In genomic region chr7:157355784-157356511, GRCh38 we compare ENCODE assay signal across 9 cellular contexts. TPM values are rescaled to one million over a fixed set of nuclear protein-coding genes. Genes with fewer than 3 reads are reported as not detected.
DNase-seq lines count a peak whose midpoint lies in the region; ATAC-seq and TF ChIP-seq lines count a peak whose summit lies in the region.
"Had no signal": no experiment of that assay in that cellular context is flagged by ENCODE, and none has a peak within 500 bp of the region (broad histone marks: within the 10 kb centered on the region; RNA-seq: fewer than 3 reads in every experiment).

No MANE protein-coding gene starts in this region.

- peak; percentile 89 for DNase-seq in G401 (ENCODE audit: low spot score)
- no peak for DNase-seq in activated CD4-positive, alpha-beta memory T cell treated with anti-CD3 and anti-CD28 coated beads, Interleukin-2, amount 10 ng/mL, durations not matched to agents 7 days and 5 days
- DNase-seq in trophoblast cell, result peak; percentile 58 to 79
- DNase-seq in HCEC 1CT, result no peak
- no peak for DNase-seq in HT-29 (ENCODE audit: low spot score)

- H3K36me3 ChIP-seq in gastroesophageal sphincter (peaks cover 0 to 24% of the 10 kb centered on the region in 2 donors), trophoblast cell (ENCODE audit: control insufficient read depth in 1 of 2, insufficient read depth in 2 of 2, low read length in 2 of 2) (peaks cover 7 to 20% of the 10 kb centered on the region in 2 experiments)

- H3K4me1 ChIP-seq in gastroesophageal sphincter, result peaks cover 6 to 99% (median 22%) of the 10 kb centered on the region in 3 donors
- peaks cover 16 to 19% of the 10 kb centered on the region in 2 experiments for H3K4me1 ChIP-seq in trophoblast cell (ENCODE audit: control insufficient read depth in 1 of 2, insufficient read depth in 2 of 2, low read length in 2 of 2)

- H3K4ac ChIP-seq in trophoblast cell (ENCODE audit: low read depth, low read length), result peak overlapping the region; percentile 49

- ATAC-seq in gastroesophageal sphincter, result peak; percentile 78
- ATAC-seq in HG02970 (IDR thresholded peaks at IDR 0.05; ENCODE audit: low FRiP score, unreplicated experiment), result no peak
- no peak for ATAC-seq in HG03565 (IDR thresholded peaks at IDR 0.05; ENCODE audit: unreplicated experiment)

- no peak overlapping the region for H2AFZ ChIP-seq in trophoblast cell (ENCODE audit: insufficient read depth, low read length, poor library complexity)

- H3K23ac ChIP-seq in trophoblast cell (ENCODE audit: low read length), result peak overlapping the region; percentile 93

- TF ChIP-seq CTCF in gastroesophageal sphincter (IDR thresholded peaks at IDR 0.05), result no peak

- H3K27me3 Mint-ChIP-seq in activated CD4-positive, alpha-beta memory T cell treated with anti-CD3 and anti-CD28 coated beads, Interleukin-2, amount 10 ng/mL, durations not matched to agents 7 days and 5 days, result no peaks in the 10 kb centered on the region

- no peak overlapping the region for H4K91ac ChIP-seq in trophoblast cell (ENCODE audit: low read depth, low read length)

- no peaks in the 10 kb centered on the region for H3K79me1 ChIP-seq in trophoblast cell (ENCODE audit: low read length)

- peak overlapping the region; percentile 68 for H3K4me2 ChIP-seq in trophoblast cell (ENCODE audit: low read length)

- H4K8ac ChIP-seq in trophoblast cell (ENCODE audit: low read depth, low read length), result no peak overlapping the region

- no peak overlapping the region for H3K14ac ChIP-seq in trophoblast cell (ENCODE audit: low read length)

- H3K9me3 ChIP-seq in gastroesophageal sphincter (no peaks in the 10 kb centered on the region), trophoblast cell (ENCODE audit: insufficient read depth, low read depth, low read length) (no peaks in the 10 kb centered on the region)

- H3K27ac ChIP-seq in gastroesophageal sphincter (peak overlapping the region in 3 of 4 donors; percentile 52 to 74 (median 63)), trophoblast cell (ENCODE audit: low read depth, low read length) (peak overlapping the region; percentile 66)

- H3K9ac ChIP-seq in trophoblast cell (ENCODE audit: low read length), result peak overlapping the region; percentile 84

- H2AK5ac ChIP-seq in trophoblast cell (ENCODE audit: low read length), result no peak overlapping the region

- POLR2A ChIA-PET in activated CD4-positive, alpha-beta memory T cell treated with anti-CD3 and anti-CD28 coated beads, Interleukin-2, amount 10 ng/mL, durations not matched to agents 7 days and 5 days (lab: Charles Lee), result no interaction called here

- no peaks in the 10 kb centered on the region for H3K27me3 ChIP-seq in gastroesophageal sphincter
- no peaks in the 10 kb centered on the region for H3K27me3 ChIP-seq in trophoblast cell (ENCODE audit: insufficient read depth, low read length)

- H3K4me1 Mint-ChIP-seq in activated CD4-positive, alpha-beta memory T cell treated with anti-CD3 and anti-CD28 coated beads, Interleukin-2, amount 10 ng/mL, durations not matched to agents 7 days and 5 days, result peaks cover 70% of the 10 kb centered on the region

- no peak for TF ChIP-seq EP300 in gastroesophageal sphincter (IDR thresholded peaks at IDR 0.05)

- no peak overlapping the region for H3K4me3 Mint-ChIP-seq in activated CD4-positive, alpha-beta memory T cell treated with anti-CD3 and anti-CD28 coated beads, Interleukin-2, amount 10 ng/mL, durations not matched to agents 7 days and 5 days

- in situ Hi-C loops in G401 (cut with HindIII; ENCODE audit: low sequenced_read_pairs), result no loop called here

- no peak overlapping the region for H4K12ac ChIP-seq in trophoblast cell (ENCODE audit: low read depth, low read length)

- H2BK120ac ChIP-seq in trophoblast cell (ENCODE audit: insufficient read depth, low read length, poor library complexity), result no peak overlapping the region

- H3K4me3 ChIP-seq in gastroesophageal sphincter (no peak overlapping the region), trophoblast cell (ENCODE audit: low read depth, low read length) (no peak overlapping the region)
- H3K4me3 ChIP-seq: K562 had no signal

- WGBS in gastroesophageal sphincter (ENCODE audit: low coverage in 1 of 2), 2 donors, result 28 to 38% methylated on average over 6 to 11 of the region's 15 CpGs
- no CpG with 5 or more reads among the region's 15 CpGs for WGBS in trophoblast cell (ENCODE audit: extremely low coverage, insufficient coverage, insufficient read length)

- no peaks in the 10 kb centered on the region for H3K9me3 Mint-ChIP-seq in activated CD4-positive, alpha-beta memory T cell treated with anti-CD3 and anti-CD28 coated beads, Interleukin-2, amount 10 ng/mL, durations not matched to agents 7 days and 5 days

- no peak for TF ChIP-seq POLR2A in gastroesophageal sphincter (IDR thresholded peaks at IDR 0.05)

- CTCF ChIA-PET in activated CD4-positive, alpha-beta memory T cell treated with anti-CD3 and anti-CD28 coated beads, Interleukin-2, amount 10 ng/mL, durations not matched to agents 7 days and 5 days (lab: Charles Lee), result interaction anchor here (2.5 kb wide), 1 partner anchor 31 kb away, joined by 10 read pairs; no protein-coding TSS in a partner anchor

- H3K18ac ChIP-seq in trophoblast cell (ENCODE audit: low read length), result peak overlapping the region; percentile 30

- peaks cover 63% of the 10 kb centered on the region for H3K36me3 Mint-ChIP-seq in activated CD4-positive, alpha-beta memory T cell treated with anti-CD3 and anti-CD28 coated beads, Interleukin-2, amount 10 ng/mL, durations not matched to agents 7 days and 5 days (ENCODE audit: low read depth)

- H3K79me2 ChIP-seq in trophoblast cell (ENCODE audit: control insufficient read depth, insufficient read depth, low read length, poor library complexity), result peaks cover 20% of the 10 kb centered on the region

- peak overlapping the region; percentile 4 for H2BK5ac ChIP-seq in trophoblast cell (ENCODE audit: low read depth, low read length, poor library complexity)

- no peak overlapping the region for H2BK12ac ChIP-seq in trophoblast cell (ENCODE audit: low read length)

- H3K27ac Mint-ChIP-seq in activated CD4-positive, alpha-beta memory T cell treated with anti-CD3 and anti-CD28 coated beads, Interleukin-2, amount 10 ng/mL, durations not matched to agents 7 days and 5 days, result peak overlapping the region; percentile 45

RNA-seq across cellular contexts. Expression of gene DNAJB6, which starts 19.1 kb away (rescaled TPM):
- total RNA-seq in G401 (2014; rRNA removed; shearing (Covaris generic)), result 85.9 and 115 TPM in 2 replicates
- total RNA-seq in activated CD4-positive, alpha-beta memory T cell treated with anti-CD3 and anti-CD28 coated beads, Interleukin-2, amount 10 ng/mL, durations not matched to agents 7 days and 5 days, result 10 to 100 TPM; 85.9 to 97.1 TPM
- 100 to 1,000 TPM; 117 to 195 (median 148) TPM for total RNA-seq in gastroesophageal sphincter
- polyA plus RNA-seq in trophoblast cell (2013), result 169 and 171 TPM in 2 replicates
- 43.8 and 48.2 TPM in 2 replicates for total RNA-seq in HT-29 (2014; rRNA removed; shearing (Covaris generic))

Comparison
In these comparisons a context has a peak if more than half of its experiments do, and no peak if none do; other contexts are left out.
1. DNase-seq: peak in G401 (single experiment) and trophoblast cell (2 of 2); none in activated CD4-positive, alpha-beta memory T cell treated with anti-CD3 and anti-CD28 coated beads, Interleukin-2, amount 10 ng/mL, durations not matched to agents 7 days and 5 days (single experiment), HCEC 1CT (single experiment) and HT-29 (single experiment).